ENCODE assay signal across 8 cellular contexts in genomic region chr17:63740464-63741181, GRCh38. TPM values are rescaled to one million over a fixed set of nuclear protein-coding genes. Genes with fewer than 3 reads are reported as not detected.
DNase-seq lines count a peak whose midpoint lies in the region; ATAC-seq and TF ChIP-seq lines count a peak whose summit lies in the region.

No MANE protein-coding gene starts in this region.

- DNase-seq in RKO (ENCODE audit: low spot score) (peak; percentile 33), endodermal cell (no peak), HCEC 1CT (no peak), NCI-H510A (lab: John Stamatoyannopoulos, UW) (no peak)
- DNase-seq in naive thymus-derived CD4-positive, alpha-beta T cell: peak in 4 of 9 donors; percentile 9 to 19 (median 14)

- peaks cover 5% of the 10 kb centered on the region for H3K4me1 Mint-ChIP-seq in endodermal cell
- H3K4me1 Mint-ChIP-seq in naive thymus-derived CD4-positive, alpha-beta T cell: peaks cover 6 to 35% (median 24%) of the 10 kb centered on the region in 7 donors

- no peaks in the 10 kb centered on the region for H3K4me1 ChIP-seq in ACC112 (ENCODE audit: control insufficient read depth, insufficient read depth, low read length, unreplicated experiment)
- no peaks in the 10 kb centered on the region for H3K4me1 ChIP-seq in endodermal cell (ENCODE audit: control insufficient read depth, insufficient read depth, low read length)
- H3K4me1 ChIP-seq in naive thymus-derived CD4-positive, alpha-beta T cell (ENCODE audit: control insufficient read depth in 2 of 2, insufficient read depth in 2 of 2, low read length in 2 of 2): peaks cover 0 to 8% of the 10 kb centered on the region in 2 donors

- H3K9ac ChIP-seq in endodermal cell (ENCODE audit: extremely low read depth, low read length, poor library complexity, severe bottlenecking): peak overlapping the region; percentile 80

- H3K27ac ChIP-seq in ACC112 (ENCODE audit: low read depth, low read length) (peak overlapping the region; percentile 30), endodermal cell (ENCODE audit: low read depth, low read length) (no peak overlapping the region)
- H3K27ac ChIP-seq in naive thymus-derived CD4-positive, alpha-beta T cell (ENCODE audit: low read depth, low read length): peak overlapping the region; percentile 96

- peaks cover 20% of the 10 kb centered on the region for H3K79me2 ChIP-seq in ACC112 (ENCODE audit: control insufficient read depth, insufficient read depth, low read length, unreplicated experiment)

- H3K4me3 ChIP-seq in ACC112 (ENCODE audit: low read depth, low read length) (peak overlapping the region; percentile 84), GM12875 (ENCODE audit: low read depth, low read length) (peak overlapping the region; percentile 68), endodermal cell (ENCODE audit: low read length) (peak overlapping the region; percentile 98)
- peak overlapping the region; percentile 74 for H3K4me3 ChIP-seq in naive thymus-derived CD4-positive, alpha-beta T cell (ENCODE audit: low read length)

- no peaks in the 10 kb centered on the region for H3K9me3 Mint-ChIP-seq in endodermal cell
- H3K9me3 Mint-ChIP-seq in naive thymus-derived CD4-positive, alpha-beta T cell: no peaks in the 10 kb centered on the region

- CTCF ChIA-PET in naive thymus-derived CD4-positive, alpha-beta T cell (lab: Charles Lee): interaction anchor here (0.8 to 0.9 kb wide), 3 partner anchors 30 to 90 kb away, joined by 3 to 4 read pairs (median 3); no protein-coding TSS in a partner anchor

- H3K9me3 ChIP-seq in endodermal cell (ENCODE audit: control insufficient read depth, low read length): no peaks in the 10 kb centered on the region
- no peaks in the 10 kb centered on the region for H3K9me3 ChIP-seq in naive thymus-derived CD4-positive, alpha-beta T cell (ENCODE audit: control insufficient read depth in 2 of 3, low read length in 3 of 3)

- peak overlapping the region; percentile 87 for H3K4me3 Mint-ChIP-seq in endodermal cell
- peak overlapping the region; percentile 83 to 98 (median 89) for H3K4me3 Mint-ChIP-seq in naive thymus-derived CD4-positive, alpha-beta T cell

- H3K36me3 Mint-ChIP-seq in endodermal cell (ENCODE audit: low read depth): peaks cover 5% of the 10 kb centered on the region
- peaks cover 0 to 4% (median 0%) of the 10 kb centered on the region in 5 donors for H3K36me3 Mint-ChIP-seq in naive thymus-derived CD4-positive, alpha-beta T cell

- H3K27me3 Mint-ChIP-seq in endodermal cell (ENCODE audit: insufficient read depth): no peaks in the 10 kb centered on the region
- no peaks in the 10 kb centered on the region for H3K27me3 Mint-ChIP-seq in naive thymus-derived CD4-positive, alpha-beta T cell

- intact Hi-C loops in naive thymus-derived CD4-positive, alpha-beta T cell (cut with micrococcal nuclease): loop anchor here (1.0 to 2.0 kb wide), 9 partner anchors 12 to 190 kb away; partner anchors contain the start of genes CCDC47 (in 2 of the 2), DCAF7 (in 2 of the 2), FTSJ3 (in 2 of the 2) and MAP3K3 (in 2 of the 2)

- ATAC-seq in naive thymus-derived CD4-positive, alpha-beta T cell: no peak
- ATAC-seq in GM18520 (IDR thresholded peaks at IDR 0.05; ENCODE audit: unreplicated experiment): no peak

- H3K36me3 ChIP-seq in ACC112 (ENCODE audit: insufficient read depth, low read length) (peaks cover 2% of the 10 kb centered on the region; the same call in 1 of the 2 replicates), endodermal cell (ENCODE audit: control insufficient read depth, insufficient read depth, low read length) (peaks cover 3% of the 10 kb centered on the region)
- peaks cover 0 to 2% (median under 1%) of the 10 kb centered on the region in 3 experiments for H3K36me3 ChIP-seq in naive thymus-derived CD4-positive, alpha-beta T cell (ENCODE audit: control insufficient read depth in 2 of 3, insufficient read depth in 3 of 3, low read length in 3 of 3)

- peak overlapping the region; percentile 73 for H2AFZ ChIP-seq in ACC112 (ENCODE audit: low read length, unreplicated experiment)

- peak overlapping the region; percentile 92 for H3K27ac Mint-ChIP-seq in endodermal cell
- H3K27ac Mint-ChIP-seq in naive thymus-derived CD4-positive, alpha-beta T cell: peak overlapping the region; percentile 88 to 99 (median 93)

- no peak for TF ChIP-seq CTCF in GM12875 (IDR thresholded peaks at IDR 0.05; ENCODE audit: borderline replicate concordance, insufficient read depth, low read depth, low read length)
- TF ChIP-seq CTCF in endodermal cell (conservative IDR thresholded peaks at IDR 0.05): no peak

- WGBS in endodermal cell (ENCODE audit: insufficient coverage in 1 of 2, insufficient read length in 1 of 2), 2 experiments: 39 to 44% methylated on average over 5 to 7 of the region's 12 CpGs

- no peaks in the 10 kb centered on the region for H3K27me3 ChIP-seq in ACC112 (ENCODE audit: insufficient read depth, low read length)
- no peaks in the 10 kb centered on the region for H3K27me3 ChIP-seq in endodermal cell (ENCODE audit: control insufficient read depth, insufficient read depth, low read length, poor library complexity, severe bottlenecking)
- no peaks in the 10 kb centered on the region for H3K27me3 ChIP-seq in naive thymus-derived CD4-positive, alpha-beta T cell (ENCODE audit: control insufficient read depth in 2 of 2, insufficient read depth in 2 of 2, low read length in 2 of 2)

- POLR2A ChIA-PET in naive thymus-derived CD4-positive, alpha-beta T cell (lab: Charles Lee): interaction anchor here (0.9 to 9.0 kb wide), 10 partner anchors 10 to 147 kb away, joined by 3 to 129 read pairs (median 5); partner anchors contain the start of genes CCDC47, DDX42, LIMD2 and MAP3K3

RNA-seq across cellular contexts. Expression of gene STRADA, which starts 1.0 kb away (rescaled TPM):
- total RNA-seq in endodermal cell: 10 to 100 TPM; 49.7 to 73.1 TPM
- polyA plus RNA-seq in endodermal cell (2013, experiment 1 of 2): 50.3 TPM
- polyA plus RNA-seq in endodermal cell (2013, experiment 2 of 2): 48.4 TPM
- total RNA-seq in naive thymus-derived CD4-positive, alpha-beta T cell: 10 to 100 TPM; 51.0 to 69.7 (median 54.2) TPM
- 10 to 100 TPM; 19.9 to 24.2 TPM for polyA plus RNA-seq in naive thymus-derived CD4-positive, alpha-beta T cell

RNA-seq across cellular contexts. Expression of gene CCDC47, which starts 32.8 kb away (rescaled TPM):
- total RNA-seq in endodermal cell: 10 to 100 TPM; 57.3 to 65.7 TPM
- polyA plus RNA-seq in endodermal cell (2013, experiment 1 of 2): 63.2 TPM
- polyA plus RNA-seq in endodermal cell (2013, experiment 2 of 2): 55.8 TPM
- 10 to 100 TPM; 31.8 to 62.9 (median 34.7) TPM for total RNA-seq in naive thymus-derived CD4-positive, alpha-beta T cell
- polyA plus RNA-seq in naive thymus-derived CD4-positive, alpha-beta T cell: 10 to 100 TPM; 33.5 to 45.4 TPM

RNA-seq across cellular contexts. Expression of gene DDX42, which starts 33.3 kb away (rescaled TPM):
- total RNA-seq in endodermal cell: 100 to 1,000 TPM; 154 to 171 TPM
- 105 TPM for polyA plus RNA-seq in endodermal cell (2013, experiment 1 of 2)
- 90.8 TPM for polyA plus RNA-seq in endodermal cell (2013, experiment 2 of 2)
- total RNA-seq in naive thymus-derived CD4-positive, alpha-beta T cell: 100 to 1,000 TPM; 101 to 192 (median 139) TPM
- 10 to 100 TPM; 11.8 to 24.4 TPM for polyA plus RNA-seq in naive thymus-derived CD4-positive, alpha-beta T cell

RNA-seq across cellular contexts. Expression of gene LIMD2, which starts 40.7 kb away (rescaled TPM):
- 100 to 1,000 TPM in 1 of 2 donors, 10 to 100 TPM in 1; 97.5 to 111 TPM for total RNA-seq in endodermal cell
- polyA plus RNA-seq in endodermal cell (2013, experiment 1 of 2): 119 TPM
- polyA plus RNA-seq in endodermal cell (2013, experiment 2 of 2): 115 TPM
- total RNA-seq in naive thymus-derived CD4-positive, alpha-beta T cell: 100 to 1,000 TPM; 575 to 937 (median 595) TPM
- polyA plus RNA-seq in naive thymus-derived CD4-positive, alpha-beta T cell: 100 to 1,000 TPM; 542 to 792 TPM
